Comparison of ENCODE assay signal across 24 cellular contexts in the genomic region with DNA sequence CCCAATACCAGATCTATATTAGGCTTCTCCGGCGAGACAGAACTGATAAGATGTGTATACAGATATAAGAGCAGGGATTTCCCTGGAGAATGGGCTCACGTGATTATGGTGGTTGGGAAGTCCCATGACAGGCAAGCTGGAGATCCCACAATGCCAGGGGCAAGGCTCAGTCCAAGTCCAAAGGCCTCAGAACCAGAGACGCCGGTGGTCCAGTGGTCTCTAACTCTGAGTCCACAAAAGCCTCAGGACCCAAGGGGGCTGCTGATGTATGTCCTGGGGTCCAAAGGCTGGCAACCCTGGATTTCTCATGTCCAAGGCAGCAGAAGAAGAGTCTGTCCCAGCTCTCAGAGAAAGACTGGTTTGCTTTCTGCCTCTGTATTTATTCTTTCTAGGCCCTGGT. TPM values are rescaled to one million over a fixed set of nuclear protein-coding genes. Genes with fewer than 3 reads are reported as not detected.
DNase-seq lines count a peak whose midpoint lies in the region; ATAC-seq, FAIRE-seq and TF ChIP-seq lines count a peak whose summit lies in the region.
"Had no signal": no experiment of that assay in that cellular context is flagged by ENCODE, and none has a peak within 500 bp of the region (broad histone marks: within the 10 kb centered on the region; RNA-seq: fewer than 3 reads in every experiment).

No MANE protein-coding gene starts in this region.

- no peak for ATAC-seq in right lobe of liver
- ATAC-seq in HepG2 = no peak
- ATAC-seq in RWPE2 (ENCODE audit: low read depth) = no peak
- no peak for ATAC-seq in HG03196 (IDR thresholded peaks at IDR 0.05; ENCODE audit: unreplicated experiment)
- ATAC-seq: CD8-positive, alpha-beta T cell; GM12878 had no signal

- H3K27ac ChIP-seq in right lobe of liver = no peak overlapping the region
- H3K27ac ChIP-seq in HepG2 (ENCODE audit: extremely low read length, insufficient read depth, low read length) = no peak overlapping the region
- no peak overlapping the region for H3K27ac ChIP-seq in RWPE2 (ENCODE audit: poor library complexity, severe bottlenecking)
- no peak overlapping the region for H3K27ac ChIP-seq in osteoblast (ENCODE audit: low read depth, low read length)
- no peak overlapping the region for H3K27ac ChIP-seq in tibial artery

- peak in 2 of 3 donors; percentile 9 to 23 for DNase-seq in right lobe of liver
- no peak for DNase-seq in HepG2 (ENCODE audit: low spot score)
- peak; percentile 30 for DNase-seq in RWPE2 (ENCODE audit: low spot score)
- DNase-seq in osteoblast (ENCODE audit: insufficient read length, low spot score, missing footprints) = peak; percentile 10
- DNase-seq in tibial artery = peak; percentile 13 to 23
- no peak for DNase-seq in GM13976 (ENCODE audit: low spot score)
- DNase-seq in EL = no peak
- DNase-seq: C1 segment of cervical spinal cord; Caco-2; CD4-positive, CD25-positive, alpha-beta regulatory T cell; CD8-positive, alpha-beta T cell; DMS153; DND-41; GDM1; GOT3; HFFc6 had no signal

- no peaks in the 10 kb centered on the region for H3K79me2 ChIP-seq in HepG2 (ENCODE audit: insufficient read depth, low read length)
- no peaks in the 10 kb centered on the region for H3K79me2 ChIP-seq in osteoblast (ENCODE audit: insufficient read depth, low read length)

- TF ChIP-seq CTCF in right lobe of liver (IDR thresholded peaks at IDR 0.05) (no peak), HepG2 (CRISPR knock-in tag; IDR thresholded peaks at IDR 0.05) (no peak), RWPE2 (IDR thresholded peaks at IDR 0.05; ENCODE audit: poor library complexity, severe bottlenecking) (no peak), osteoblast (IDR thresholded peaks at IDR 0.05; ENCODE audit: extremely low read depth, low read depth, low read length) (no peak), tibial artery (IDR thresholded peaks at IDR 0.05) (no peak), GM13976 (IDR thresholded peaks at IDR 0.05; ENCODE audit: borderline replicate concordance, control extremely low read depth, extremely low read depth, insufficient read depth, missing control alignments) (no peak)

- H4K20me1 ChIP-seq in HepG2 (ENCODE audit: insufficient read depth, low read length) = no peaks in the 10 kb centered on the region
- no peaks in the 10 kb centered on the region for H4K20me1 ChIP-seq in osteoblast (ENCODE audit: insufficient read depth, low read length)

- in situ Hi-C loops in HepG2 (cut with HindIII; ENCODE audit: extremely low pct_ligation_motif_present, low pct_unique_long_range_greater_than_20kb) (no loop called here), GM13976 (cut with MboI; ENCODE audit: low sequenced_read_pairs, unreplicated experiment) (no loop called here)

- no peak for FAIRE-seq in HepG2 (lab: Jason Lieb, UNC)
- FAIRE-seq: GM12878, GM18507, H54 had no signal

- no peaks in the 10 kb centered on the region for H3K27me3 ChIP-seq in right lobe of liver
- H3K27me3 ChIP-seq in HepG2 (ENCODE audit: control insufficient read depth in 1 of 2, insufficient read depth in 2 of 2, low read length in 2 of 2) = peaks cover 3 to 35% of the 10 kb centered on the region in 2 experiments; a peak in 4 of 5 replicates
- H3K27me3 ChIP-seq in RWPE2 (ENCODE audit: insufficient read depth, poor library complexity, severe bottlenecking) = no peaks in the 10 kb centered on the region
- no peaks in the 10 kb centered on the region for H3K27me3 ChIP-seq in osteoblast (ENCODE audit: insufficient read depth, low read length)
- no peaks in the 10 kb centered on the region for H3K27me3 ChIP-seq in tibial artery

- H2AFZ ChIP-seq in HepG2 (ENCODE audit: low read length) (no peak overlapping the region), osteoblast (ENCODE audit: low read length) (no peak overlapping the region)

- POLR2A ChIA-PET in HepG2 (lab: Yijun Ruan, JAX) = no interaction called here

- H3K9me3 ChIP-seq in right lobe of liver (peaks cover 0 to 7% (median 0%) of the 10 kb centered on the region in 4 donors), HepG2 (ENCODE audit: low read length) (peaks cover 10% of the 10 kb centered on the region; the same call in 1 of the 2 replicates), RWPE2 (ENCODE audit: severe bottlenecking) (peaks cover 12% of the 10 kb centered on the region), osteoblast (ENCODE audit: low read depth, low read length) (peaks cover 6% of the 10 kb centered on the region), tibial artery (peaks cover 0 to 12% (median 0%) of the 10 kb centered on the region in 3 donors)

- H3K36me3 ChIP-seq in right lobe of liver (no peaks in the 10 kb centered on the region), HepG2 (replicated peaks in 1 of 2; ENCODE audit: control insufficient read depth in 1 of 2, insufficient read depth in 2 of 2, low read length in 2 of 2) (no peaks in the 10 kb centered on the region), RWPE2 (ENCODE audit: low read depth) (no peaks in the 10 kb centered on the region), osteoblast (ENCODE audit: insufficient read depth, low read length) (no peaks in the 10 kb centered on the region), tibial artery (no peaks in the 10 kb centered on the region)
- H3K36me3 ChIP-seq: HAP-1 had no signal

- TF ChIP-seq RAD21 in HepG2 (CRISPR knock-in tag; IDR thresholded peaks at IDR 0.05) = no peak

- TF ChIP-seq EP300 in HepG2 (IDR thresholded peaks at IDR 0.05; ENCODE audit: low read depth in 2 of 2, low read length in 2 of 2) = no peak
- TF ChIP-seq EP300 in HepG2 (CRISPR knock-in tag; IDR thresholded peaks at IDR 0.05; ENCODE audit: borderline replicate concordance) = no peak

- TF ChIP-seq POLR2A in right lobe of liver (IDR thresholded peaks at IDR 0.05) (no peak), HepG2 (IDR thresholded peaks at IDR 0.05; ENCODE audit: insufficient read depth in 1 of 2, low read depth in 2 of 2, low read length in 2 of 2) (no peak)

- H3K9ac ChIP-seq in HepG2 (ENCODE audit: insufficient read depth, low read depth, low read length) = no peak overlapping the region

- 42% methylated on average over 4 of the region's 5 CpGs for whole genome bisulfite sequencing in right lobe of liver (ENCODE audit: insufficient coverage, low coverage, low lambda C conversion rate, missing lambda C conversion rate)
- 35% methylated on average over 3 of the region's 5 CpGs for whole genome bisulfite sequencing in HepG2 (ENCODE audit: low lambda C conversion rate)

- H3K4me3 ChIP-seq in right lobe of liver (no peak overlapping the region), HepG2 (replicated peaks in 1 of 3; ENCODE audit: insufficient read depth in 1 of 3, low read depth in 2 of 3, low read length in 3 of 3) (no peak overlapping the region), RWPE2 (ENCODE audit: severe bottlenecking) (no peak overlapping the region), osteoblast (ENCODE audit: insufficient read depth, low read length) (no peak overlapping the region), tibial artery (no peak overlapping the region)
- H3K4me3 ChIP-seq: GM12878, HAP-1 had no signal

- no TSS peak for BruUV-seq in HepG2 (replicated peaks; lab: Mats Ljungman, UMichigan)

- no peak overlapping the region for H3K4me2 ChIP-seq in HepG2 (ENCODE audit: low read depth, low read length)
- no peak overlapping the region for H3K4me2 ChIP-seq in osteoblast (ENCODE audit: insufficient read depth, low read length)

- CTCF ChIA-PET in HepG2 (lab: Yijun Ruan, JAX; ENCODE audit: low intra/inter-chr PET ratio, low total read pairs) = no interaction called here

- intact Hi-C loops in right lobe of liver (cut with DNase I) = no loop called here
- intact Hi-C loops in HepG2 (cut with micrococcal nuclease; ENCODE audit: unreplicated experiment) = no loop called here
- intact Hi-C loops in tibial artery (cut with DNase I; ENCODE audit: low total_unique reads) = no loop called here

- H3K4me1 ChIP-seq in right lobe of liver (no peaks in the 10 kb centered on the region), HepG2 (ENCODE audit: insufficient read depth, low read length) (no peaks in the 10 kb centered on the region), RWPE2 (ENCODE audit: insufficient read depth, poor library complexity, severe bottlenecking) (no peaks in the 10 kb centered on the region), osteoblast (ENCODE audit: insufficient read depth, low read length) (peaks cover 10% of the 10 kb centered on the region), tibial artery (no peaks in the 10 kb centered on the region)
- H3K4me1 ChIP-seq: Caco-2, HAP-1 had no signal

RNA-seq across cellular contexts. Expression of gene OSBPL5, which starts 15.8 kb away (rescaled TPM):
- 1 to 10 TPM; 2.2 to 6.3 (median 3.4) TPM for total RNA-seq in right lobe of liver
- not detected in 2 replicates for total RNA-seq in HepG2 (2016; rRNA removed; fragmentation: Illumina TruSeq; extraction: Trizol)
- total RNA-seq in HepG2 (2016; cell fraction: cytosol; rRNA removed; fragmentation: Illumina TruSeq; extraction: Trizol; ENCODE audit: low read depth) = 0.26 TPM in 1 of 2 replicates, not detected in the other
- total RNA-seq in HepG2 (2016; cell fraction: insoluble cytoplasmic fraction; rRNA removed; fragmentation: Illumina TruSeq; extraction: Trizol) = not detected in 2 replicates
- total RNA-seq in HepG2 (2016; cell fraction: membrane; rRNA removed; fragmentation: Illumina TruSeq; extraction: Trizol) = not detected in 2 replicates
- not detected in 2 replicates for total RNA-seq in HepG2 (2016; cell fraction: nucleus; rRNA removed; fragmentation: Illumina TruSeq; extraction: Trizol)
- polyA plus RNA-seq in HepG2 (2011; rRNA removed) = not detected in 2 replicates
- not detected in 2 replicates for polyA plus RNA-seq in HepG2 (2011; cell fraction: cytosol; rRNA removed)
- polyA plus RNA-seq in HepG2 (2011; cell fraction: nucleus; rRNA removed) = 0.34 TPM in 1 of 2 replicates, not detected in the other
- not detected in 2 replicates for polyA plus RNA-seq in HepG2 (2012)
- polyA plus RNA-seq in HepG2 (2016; cell fraction: cytosol; fragmentation: Illumina TruSeq; extraction: Trizol; ENCODE audit: low read depth) = not detected in 2 replicates
- polyA plus RNA-seq in HepG2 (2016; cell fraction: insoluble cytoplasmic fraction; fragmentation: Illumina TruSeq; extraction: Trizol; ENCODE audit: low read depth) = not detected in 2 replicates
- polyA plus RNA-seq in HepG2 (2016; cell fraction: membrane; fragmentation: Illumina TruSeq; extraction: Trizol; ENCODE audit: low read depth) = not detected in 2 replicates
- polyA plus RNA-seq in HepG2 (2016; cell fraction: nucleus; fragmentation: Illumina TruSeq; extraction: Trizol; ENCODE audit: insufficient read depth, low read depth) = not detected in 2 replicates
- 41.3 TPM in 1 of 2 replicates, not detected in the other for polyA minus RNA-seq in HepG2 (2011; rRNA and poly(A)+ RNA removed; ENCODE audit: low replicate concordance)
- 0.40 and 0.97 TPM in 2 replicates for polyA minus RNA-seq in HepG2 (2011; cell fraction: cytosol; rRNA and poly(A)+ RNA removed)
- not detected in 2 replicates for polyA minus RNA-seq in HepG2 (2011; cell fraction: nucleus; rRNA and poly(A)+ RNA removed)
- total RNA-seq in osteoblast = 46.0 and 49.9 TPM in 2 replicates
- total RNA-seq: GM12878 had no signal
- polyA plus RNA-seq: GM12878 had no signal

RNA-seq across cellular contexts. Expression of gene MRGPRG, which starts 37.7 kb away (rescaled TPM):
- total RNA-seq in right lobe of liver (not detected), HepG2 (2016; rRNA removed; fragmentation: Illumina TruSeq; extraction: Trizol) (not detected in 2 replicates), osteoblast (not detected in 2 replicates)
- total RNA-seq in HepG2 (2016; cell fraction: cytosol; rRNA removed; fragmentation: Illumina TruSeq; extraction: Trizol; ENCODE audit: low read depth) = not detected in 2 replicates
- total RNA-seq in HepG2 (2016; cell fraction: insoluble cytoplasmic fraction; rRNA removed; fragmentation: Illumina TruSeq; extraction: Trizol) = not detected in 2 replicates
- total RNA-seq in HepG2 (2016; cell fraction: membrane; rRNA removed; fragmentation: Illumina TruSeq; extraction: Trizol) = not detected in 2 replicates
- total RNA-seq in HepG2 (2016; cell fraction: nucleus; rRNA removed; fragmentation: Illumina TruSeq; extraction: Trizol) = not detected in 2 replicates
- not detected in 2 replicates for polyA plus RNA-seq in HepG2 (2011; rRNA removed)
- not detected in 2 replicates for polyA plus RNA-seq in HepG2 (2011; cell fraction: cytosol; rRNA removed)
- polyA plus RNA-seq in HepG2 (2011; cell fraction: nucleus; rRNA removed) = not detected in 2 replicates
- not detected in 2 replicates for polyA plus RNA-seq in HepG2 (2012)
- polyA plus RNA-seq in HepG2 (2016; cell fraction: cytosol; fragmentation: Illumina TruSeq; extraction: Trizol; ENCODE audit: low read depth) = not detected in 2 replicates
- polyA plus RNA-seq in HepG2 (2016; cell fraction: insoluble cytoplasmic fraction; fragmentation: Illumina TruSeq; extraction: Trizol; ENCODE audit: low read depth) = not detected in 2 replicates
- not detected in 2 replicates for polyA plus RNA-seq in HepG2 (2016; cell fraction: membrane; fragmentation: Illumina TruSeq; extraction: Trizol; ENCODE audit: low read depth)
- polyA plus RNA-seq in HepG2 (2016; cell fraction: nucleus; fragmentation: Illumina TruSeq; extraction: Trizol; ENCODE audit: insufficient read depth, low read depth) = not detected in 2 replicates
- not detected in 2 replicates for polyA minus RNA-seq in HepG2 (2011; rRNA and poly(A)+ RNA removed; ENCODE audit: low replicate concordance)
- polyA minus RNA-seq in HepG2 (2011; cell fraction: cytosol; rRNA and poly(A)+ RNA removed) = not detected in 2 replicates
- not detected in 2 replicates for polyA minus RNA-seq in HepG2 (2011; cell fraction: nucleus; rRNA and poly(A)+ RNA removed)
- total RNA-seq: A172; A673; Caco-2; CD4-positive, CD25-positive, alpha-beta regulatory T cell; CD8-positive, alpha-beta T cell; GM12878; HFFc6 had no signal
- polyA plus RNA-seq: BJ; CD4-positive, CD25-positive, alpha-beta regulatory T cell; GM12878 had no signal

RNA-seq across cellular contexts. Expression of gene MRGPRE, which starts 51.3 kb away (rescaled TPM):
- total RNA-seq in right lobe of liver (not detected), HepG2 (2016; rRNA removed; fragmentation: Illumina TruSeq; extraction: Trizol) (not detected in 2 replicates), osteoblast (under 0.01 TPM in 1 of 2 replicates, not detected in the other)
- total RNA-seq in HepG2 (2016; cell fraction: cytosol; rRNA removed; fragmentation: Illumina TruSeq; extraction: Trizol; ENCODE audit: low read depth) = not detected in 2 replicates
- not detected in 2 replicates for total RNA-seq in HepG2 (2016; cell fraction: insoluble cytoplasmic fraction; rRNA removed; fragmentation: Illumina TruSeq; extraction: Trizol)
- total RNA-seq in HepG2 (2016; cell fraction: membrane; rRNA removed; fragmentation: Illumina TruSeq; extraction: Trizol) = not detected in 2 replicates
- not detected in 2 replicates for total RNA-seq in HepG2 (2016; cell fraction: nucleus; rRNA removed; fragmentation: Illumina TruSeq; extraction: Trizol)
- not detected in 2 replicates for polyA plus RNA-seq in HepG2 (2011; rRNA removed)
- polyA plus RNA-seq in HepG2 (2011; cell fraction: cytosol; rRNA removed) = not detected in 2 replicates
- not detected in 2 replicates for polyA plus RNA-seq in HepG2 (2011; cell fraction: nucleus; rRNA removed)
- not detected in 2 replicates for polyA plus RNA-seq in HepG2 (2012)
- not detected in 2 replicates for polyA plus RNA-seq in HepG2 (2016; cell fraction: cytosol; fragmentation: Illumina TruSeq; extraction: Trizol; ENCODE audit: low read depth)
- polyA plus RNA-seq in HepG2 (2016; cell fraction: insoluble cytoplasmic fraction; fragmentation: Illumina TruSeq; extraction: Trizol; ENCODE audit: low read depth) = not detected in 2 replicates
- not detected in 2 replicates for polyA plus RNA-seq in HepG2 (2016; cell fraction: membrane; fragmentation: Illumina TruSeq; extraction: Trizol; ENCODE audit: low read depth)
- polyA plus RNA-seq in HepG2 (2016; cell fraction: nucleus; fragmentation: Illumina TruSeq; extraction: Trizol; ENCODE audit: insufficient read depth, low read depth) = not detected in 2 replicates
- not detected in 2 replicates for polyA minus RNA-seq in HepG2 (2011; rRNA and poly(A)+ RNA removed; ENCODE audit: low replicate concordance)
- not detected in 2 replicates for polyA minus RNA-seq in HepG2 (2011; cell fraction: cytosol; rRNA and poly(A)+ RNA removed)
- not detected in 2 replicates for polyA minus RNA-seq in HepG2 (2011; cell fraction: nucleus; rRNA and poly(A)+ RNA removed)
- total RNA-seq: A172; A673; Caco-2; CD4-positive, CD25-positive, alpha-beta regulatory T cell; CD8-positive, alpha-beta T cell; HFFc6 had no signal
- polyA plus RNA-seq: BJ; CD4-positive, CD25-positive, alpha-beta regulatory T cell; GM12878 had no signal

Comparison
In these comparisons a context has a peak if more than half of its experiments do, and no peak if none do; other contexts are left out.
1. DNase-seq: peak in right lobe of liver (2 of 3), RWPE2 (single experiment), osteoblast (single experiment) and tibial artery (2 of 2); none in HepG2 (single experiment), GM13976 (single experiment) and EL (single experiment).